Comparison of ENCODE assay signal across 14 cellular contexts in the genomic region with DNA sequence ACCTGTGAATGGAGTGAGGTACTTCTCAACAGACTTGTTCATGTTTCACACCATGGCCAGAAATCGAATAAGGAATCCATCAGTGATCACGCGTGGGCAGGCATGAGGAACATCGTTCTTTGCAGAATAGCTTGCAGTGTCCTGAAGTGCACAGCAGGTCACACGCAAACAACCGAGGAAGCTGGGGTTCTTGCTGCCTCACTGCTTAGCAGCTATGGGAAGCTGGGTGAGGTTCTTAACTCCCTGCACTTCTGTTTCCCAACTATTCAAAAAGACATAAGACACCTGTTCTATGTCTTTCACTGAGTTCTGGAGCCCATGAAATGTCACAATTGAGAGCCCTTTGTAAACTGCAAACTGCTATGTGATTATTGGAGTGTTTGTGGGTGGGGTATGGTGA.
DNase-seq lines count a peak whose midpoint lies in the region; ATAC-seq and TF ChIP-seq lines count a peak whose summit lies in the region.
"Had no signal": no experiment of that assay in that cellular context is flagged by ENCODE, and none has a peak within 500 bp of the region (broad histone marks: within the 10 kb centered on the region; RNA-seq: fewer than 3 reads in every experiment).

No MANE protein-coding gene starts in this region.

- DNase-seq in heart left ventricle (no peak), cardiac septum (ENCODE audit: low spot score) (no peak), left colon (no peak), mucosa of descending colon (no peak)
- DNase-seq: CD4-positive, alpha-beta T cell; GF-D8; NCI-H1048; NCI-H1694 treated with DMSO at 0.1 percent for 48 hours; NCI-H446; SHP77 treated with DMSO at 0.1 percent for 48 hours had no signal

- H3K27me3 ChIP-seq in heart left ventricle = no peaks in the 10 kb centered on the region

- no peaks in the 10 kb centered on the region for H3K9me3 Mint-ChIP-seq in nephron
- H3K9me3 Mint-ChIP-seq: CD4-positive, alpha-beta T cell had no signal

- peak overlapping the region; percentile 75 to 93 (median 83) for H3K27ac Mint-ChIP-seq in nephron
- H3K27ac Mint-ChIP-seq: CD4-positive, alpha-beta T cell had no signal

- peaks cover 64% of the 10 kb centered on the region for H3K4me1 Mint-ChIP-seq in nephron

- peaks cover 22% of the 10 kb centered on the region for H3K36me3 Mint-ChIP-seq in nephron (ENCODE audit: low read depth)

- H3K9me3 ChIP-seq in heart left ventricle (no peaks in the 10 kb centered on the region), mucosa of descending colon (no peaks in the 10 kb centered on the region)

- H3K27ac ChIP-seq in heart left ventricle (peak overlapping the region in 3 of 12 donors; percentile 65 to 70 (median 69)), VCaP (peak overlapping the region; percentile 98)

- TF ChIP-seq CTCF in heart left ventricle (IDR thresholded peaks at IDR 0.05) (no peak), VCaP (conservative IDR thresholded peaks at IDR 0.05) (no peak), nephron (IDR thresholded peaks at IDR 0.05; ENCODE audit: unreplicated experiment in 3 of 3) (no peak), mucosa of descending colon (IDR thresholded peaks at IDR 0.05) (no peak)

- H3K4me1 ChIP-seq in heart left ventricle (peaks cover 6 to 54% (median 41%) of the 10 kb centered on the region in 12 donors), mucosa of descending colon (ENCODE audit: low read depth) (peaks cover 37% of the 10 kb centered on the region)

- ATAC-seq in heart left ventricle (peak in 3 of 4 donors; percentile 21 to 38 (median 23)), left colon (no peak), mucosa of descending colon (no peak), HG03520 (IDR thresholded peaks at IDR 0.05; ENCODE audit: unreplicated experiment) (no peak)

- H3K27me3 Mint-ChIP-seq in nephron (ENCODE audit: low read depth) = no peaks in the 10 kb centered on the region

- 66 to 75% (median 72%) methylated on average over 6 of the region's 6 CpGs for WGBS in heart left ventricle, 4 donors

- H3K4me3 Mint-ChIP-seq in nephron = no peak overlapping the region
- H3K4me3 Mint-ChIP-seq: CD4-positive, alpha-beta T cell had no signal

- H3K36me3 ChIP-seq in heart left ventricle (no peaks in the 10 kb centered on the region), mucosa of descending colon (ENCODE audit: low read depth) (no peaks in the 10 kb centered on the region)

- H3K4me3 ChIP-seq in heart left ventricle (no peak overlapping the region), mucosa of descending colon (no peak overlapping the region)
- H3K4me3 ChIP-seq: K562 had no signal

- intact Hi-C loops in heart left ventricle (cut with DNase I) (loop anchor here in 1 of 10 donors (5.0 kb wide), 1 partner anchor 45 kb away; no protein-coding TSS in a partner anchor), cardiac septum (cut with DNase I) (no loop called here), left colon (cut with DNase I, micrococcal nuclease) (no loop called here), mucosa of descending colon (cut with DNase I, micrococcal nuclease) (no loop called here)

- TF ChIP-seq POLR2A in heart left ventricle (IDR thresholded peaks at IDR 0.05) = no peak

Comparison
In these comparisons a context has a peak if more than half of its experiments do, and no peak if none do; other contexts are left out.
1. ATAC-seq: peak in heart left ventricle (3 of 4); none in left colon (single experiment), mucosa of descending colon (single experiment) and HG03520 (single experiment).